Comparison of ENCODE assay signal across 1 cellular context in the genomic region with DNA sequence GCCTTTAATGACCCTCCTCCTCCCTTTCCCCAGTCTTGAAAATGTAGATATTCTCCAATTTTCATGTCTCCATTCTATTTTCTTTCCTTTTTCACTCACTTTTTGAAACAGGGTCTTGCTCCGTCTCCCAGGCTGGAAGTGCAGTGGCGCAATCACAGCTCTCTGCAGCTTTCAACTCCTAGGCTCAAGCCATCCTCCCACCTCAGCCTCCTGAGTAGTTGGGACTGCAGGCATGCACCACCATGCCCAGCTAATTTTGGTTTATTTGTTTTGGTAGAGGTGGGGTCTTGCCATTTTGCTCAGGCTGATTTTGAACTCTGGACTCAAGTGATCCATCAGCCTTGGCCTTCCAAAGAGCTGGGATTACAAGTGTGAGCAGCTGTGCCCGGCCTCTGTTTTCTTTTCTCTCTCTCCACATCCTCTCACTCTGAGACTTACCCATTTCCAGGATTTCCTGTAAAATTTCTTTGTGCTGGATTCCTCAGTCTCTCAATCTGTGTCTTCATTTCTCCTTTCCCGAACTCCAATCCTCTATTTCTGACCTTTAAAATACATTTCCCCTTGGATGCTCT.
TF ChIP-seq lines count a peak whose summit lies in the region.

No MANE protein-coding gene starts in this region.

TF ChIP-seq in K562, 482 proteins besides CTCF, POLR2A, EP300 and RAD21:
- TF ChIP-seq CEBPB (tag; IDR thresholded peaks at IDR 0.05) = 0 out of 2 replicates have a peak, but pooled peaks have one; percentile 16
- TF ChIP-seq TCF7L2 (IDR thresholded peaks at IDR 0.05; ENCODE audit: low read depth, low read length) = no peak
